Comparison of ENCODE assay signal across 9 cellular contexts in the genomic region with DNA sequence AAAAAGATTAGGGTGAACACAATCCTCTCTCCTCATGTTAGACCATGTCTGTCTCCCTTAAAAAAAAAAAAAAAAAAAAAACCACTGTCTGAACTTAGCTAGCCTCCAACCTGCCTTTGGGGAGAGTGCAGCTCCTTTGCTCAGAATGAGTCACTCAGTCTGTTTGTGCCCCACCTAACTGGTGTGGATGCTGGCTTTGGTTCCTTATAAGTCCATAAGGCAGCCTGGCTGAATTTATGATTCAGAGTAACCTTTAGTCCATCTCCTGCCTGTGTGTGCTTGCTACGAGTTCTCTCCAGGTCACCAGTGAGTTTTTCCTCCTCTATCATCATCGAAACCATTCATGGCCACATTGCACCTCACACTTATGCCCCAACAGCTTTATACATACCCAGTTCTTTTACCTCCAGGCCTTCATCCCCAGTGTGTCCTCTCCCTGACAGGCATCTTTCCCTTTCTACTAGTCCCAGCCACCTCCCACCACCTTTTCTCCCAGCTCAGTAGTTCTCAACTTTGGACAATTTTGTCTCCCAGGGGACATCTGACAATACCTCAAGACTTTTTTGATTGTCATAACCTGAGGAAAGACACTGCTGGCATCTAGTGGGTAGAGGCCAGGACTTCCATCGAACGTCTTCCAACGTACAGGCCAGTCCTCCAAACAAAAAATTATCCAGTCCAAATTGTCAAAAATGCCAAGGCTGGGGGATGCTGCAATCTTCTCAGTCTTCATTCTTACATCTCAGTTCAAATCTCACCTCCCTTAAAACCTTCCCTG.
DNase-seq lines count a peak whose midpoint lies in the region; ATAC-seq, FAIRE-seq and TF ChIP-seq lines count a peak whose summit lies in the region.
"Had no signal": no experiment of that assay in that cellular context is flagged by ENCODE, and none has a peak within 500 bp of the region (broad histone marks: within the 10 kb centered on the region; RNA-seq: fewer than 3 reads in every experiment).

No MANE protein-coding gene starts in this region.

- no peaks in the 10 kb centered on the region for H3K9me3 ChIP-seq in right lobe of liver
- H3K9me3 ChIP-seq: prostate gland had no signal

- WGBS in right lobe of liver (ENCODE audit: insufficient coverage, low coverage, low lambda C conversion rate, missing lambda C conversion rate), result 42% methylated on average over 5 of the region's 5 CpGs

- ATAC-seq in esophagus mucosa (peak; percentile 99), right lobe of liver (no peak)

- no peak overlapping the region for H3K27ac ChIP-seq in right lobe of liver

- no peak for TF ChIP-seq CTCF in D721Med (IDR thresholded peaks at IDR 0.05; ENCODE audit: insufficient read depth, missing control alignments)
- TF ChIP-seq CTCF in right lobe of liver (IDR thresholded peaks at IDR 0.05), result no peak

- intact Hi-C loops in right lobe of liver (cut with DNase I), result no loop called here

- H3K4me3 ChIP-seq in right lobe of liver, result no peak overlapping the region
- H3K4me3 ChIP-seq: prostate gland had no signal

- DNase-seq in GM04503 (ENCODE audit: low read depth), result peak; percentile 44
- peak; percentile 33 for DNase-seq in MV-4-11 (lab: John Stamatoyannopoulos, UW)
- peak; percentile 2 for DNase-seq in retina
- DNase-seq in activated naive CD4-positive, alpha-beta T cell treated with Interleukin-2 at 50 U/mL for 16 hours, result no peak
- no peak for DNase-seq in D721Med (ENCODE audit: insufficient read length, low spot score)
- DNase-seq in right lobe of liver, result no peak
- DNase-seq in NCI-H2029 (lab: John Stamatoyannopoulos, UW), result no peak

- H3K4me1 ChIP-seq in right lobe of liver, result no peaks in the 10 kb centered on the region
- H3K4me1 ChIP-seq: prostate gland had no signal

- no peak for TF ChIP-seq POLR2A in right lobe of liver (IDR thresholded peaks at IDR 0.05)

- no peaks in the 10 kb centered on the region for H3K36me3 ChIP-seq in right lobe of liver
- H3K36me3 ChIP-seq: prostate gland had no signal

- no peak for FAIRE-seq in D721Med (lab: Jason Lieb, UNC)

- H3K27me3 ChIP-seq in right lobe of liver, result no peaks in the 10 kb centered on the region

Comparison
In these comparisons a context has a peak if more than half of its experiments do, and no peak if none do; other contexts are left out.
1. DNase-seq: peak in GM04503 (single experiment), MV-4-11 (single experiment) and retina (single experiment); none in activated naive CD4-positive, alpha-beta T cell treated with Interleukin-2 at 50 U/mL for 16 hours (single experiment), D721Med (single experiment), right lobe of liver (0 of 3) and NCI-H2029 (single experiment).